24 cellular contexts compared by ENCODE assay signal in genomic region chr10:130623680-130624271, GRCh38.
"Had no signal": no experiment of that assay in that cellular context is flagged by ENCODE, and none has a peak within 500 bp of the region (broad histone marks: within the 10 kb centered on the region; RNA-seq: fewer than 3 reads in every experiment).

No MANE protein-coding gene starts in this region.

- H3K27me3 ChIP-seq: Peyer's patch had no signal

- DNase-seq: activated CD4-positive, alpha-beta T cell treated with anti-CD3 and anti-CD28 coated beads for 4 hours; activated CD8-positive, alpha-beta memory T cell treated with anti-CD3 and anti-CD28 coated beads, Interleukin-2, amount 50 U/mL, for 4 hours; activated CD8-positive, alpha-beta T cell treated with anti-CD3 and anti-CD28 coated beads for 36 hours; activated effector memory CD4-positive, alpha-beta T cell treated with Interleukin-2 at 50 U/mL for 16 hours; activated naive CD4-positive, alpha-beta T cell; aorta; central memory CD4-positive, alpha-beta T cell; NCI-H1092 treated with DMSO at 0.1 percent for 48 hours; NCI-H1417 treated with DMSO at 0.1 percent for 48 hours; NCI-H1694; NCI-H2029; NCI-H2107; NCI-H2171 treated with DMSO at 0.1 percent for 48 hours; NCI-H226; NCI-H510A; NCI-H526 treated with DMSO at 0.1 percent for 48 hours; NK-92 treated with Interleukin-12 subunit alpha and Interleukin-12 subunit beta, amount 100 ng/mL, for 24 hours; OCI-M1; Peyer's patch; SHP77 had no signal

- H3K36me3 Mint-ChIP-seq: activated naive CD4-positive, alpha-beta T cell treated with anti-CD3 and anti-CD28 coated beads, Interleukin-2, amount 50 U/mL, for 24 hours had no signal

- H3K36me3 ChIP-seq: Peyer's patch had no signal

- H3K27ac ChIP-seq: KMS-11, Peyer's patch had no signal

- H3K9me3 Mint-ChIP-seq: activated CD8-positive, alpha-beta T cell treated with anti-CD3 and anti-CD28 coated beads for 36 hours had no signal

- H3K27me3 Mint-ChIP-seq: activated CD8-positive, alpha-beta T cell treated with anti-CD3 and anti-CD28 coated beads for 36 hours had no signal

- H3K4me3 ChIP-seq: Peyer's patch had no signal

- H3K4me1 ChIP-seq: Peyer's patch had no signal

- H3K9me3 ChIP-seq: Peyer's patch had no signal

- H3K4me1 Mint-ChIP-seq: activated naive CD4-positive, alpha-beta T cell treated with anti-CD3 and anti-CD28 coated beads, Interleukin-2, amount 50 U/mL, for 24 hours had no signal

- ATAC-seq: activated CD4-positive, CD25-positive, alpha-beta regulatory T cell treated with anti-CD3 and anti-CD28 coated beads, Interleukin-2, amount 50 U/mL, for 24 hours; activated CD8-positive, alpha-beta T cell treated with anti-CD3 and anti-CD28 coated beads for 36 hours had no signal

- H3K27ac Mint-ChIP-seq: activated CD8-positive, alpha-beta T cell treated with anti-CD3 and anti-CD28 coated beads for 36 hours; activated naive CD4-positive, alpha-beta T cell treated with anti-CD3 and anti-CD28 coated beads, Interleukin-2, amount 50 U/mL, for 24 hours; T-helper 1 cell treated with Interleukin-12 subunit alpha and Interleukin-12 subunit beta and Interleukin-4 antibody, amounts not matched to agents 30 μg/mL and 1 μg/mL, for 36 hours had no signal

- H3K4me3 Mint-ChIP-seq: activated CD8-positive, alpha-beta T cell treated with anti-CD3 and anti-CD28 coated beads for 36 hours; activated naive CD4-positive, alpha-beta T cell treated with anti-CD3 and anti-CD28 coated beads, Interleukin-2, amount 50 U/mL, for 24 hours; T-helper 1 cell treated with Interleukin-12 subunit alpha and Interleukin-12 subunit beta and Interleukin-4 antibody, amounts not matched to agents 30 μg/mL and 1 μg/mL, for 36 hours had no signal
